Comparison of ENCODE assay signal across 8 cellular contexts in the genomic region with DNA sequence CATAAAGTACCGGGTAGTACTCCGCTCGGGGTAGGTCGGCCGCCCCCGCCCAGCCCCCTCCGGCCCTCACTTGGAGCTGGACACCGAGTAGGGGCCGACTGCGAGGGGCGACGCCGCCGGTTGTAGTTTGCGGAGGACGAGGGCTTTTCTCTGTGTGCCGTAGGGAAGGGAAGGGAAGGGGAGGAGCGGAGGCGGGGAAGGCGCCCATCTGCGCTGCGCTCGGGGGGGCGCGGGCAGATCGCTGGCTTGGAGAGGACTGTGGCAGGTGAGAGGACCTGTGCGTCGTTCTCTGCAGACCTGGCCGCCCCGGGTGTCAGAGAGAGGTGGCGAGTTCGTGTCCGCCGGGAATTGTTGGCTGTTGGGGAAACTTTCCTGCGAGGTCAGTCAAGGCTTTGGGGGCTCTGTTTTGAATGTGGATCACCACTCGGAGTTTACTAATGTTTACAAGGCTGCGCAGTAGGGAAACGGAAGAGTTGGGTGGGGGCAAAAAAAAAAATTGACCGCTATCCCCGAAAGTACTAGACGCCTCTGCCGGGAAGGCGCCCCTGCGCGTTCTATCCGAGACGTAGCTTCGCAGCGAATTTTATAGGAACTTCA. TPM values are rescaled to one million over a fixed set of nuclear protein-coding genes. Genes with fewer than 3 reads are reported as not detected.
A peak's percentile ranks its signal among the peaks of the same experiment; 100 is the strongest.
DNase-seq lines count a peak whose midpoint lies in the region; ATAC-seq, FAIRE-seq and TF ChIP-seq lines count a peak whose summit lies in the region.

No MANE protein-coding gene starts in this region.

- H3K4me1 ChIP-seq in H9 (ENCODE audit: insufficient read depth, low read length), result no peaks in the 10 kb centered on the region
- peaks cover 20% of the 10 kb centered on the region for H3K4me1 ChIP-seq in astrocyte (ENCODE audit: insufficient read depth, low read length)
- peaks cover 2% of the 10 kb centered on the region; the same call in 1 of the 2 replicates for H3K4me1 ChIP-seq in iPS DF 6.9 (ENCODE audit: control insufficient read depth, insufficient read depth, low read length)
- peaks cover 21 to 27% (median 21%) of the 10 kb centered on the region in 3 donors for H3K4me1 ChIP-seq in skeletal muscle tissue (ENCODE audit: control insufficient read depth in 3 of 3, insufficient read depth in 3 of 3, low read length in 3 of 3)

- H2BK12ac ChIP-seq in H9 (ENCODE audit: insufficient read length, low read depth, low read length), result no peak overlapping the region

- H2BK20ac ChIP-seq in H9 (ENCODE audit: low read depth, low read length, poor library complexity, severe bottlenecking), result no peak overlapping the region

- no peak overlapping the region for H2AK5ac ChIP-seq in H9 (ENCODE audit: insufficient read length, low read length)

- H3K9me3 Mint-ChIP-seq in H9, result peaks cover 0 to 2% of the 10 kb centered on the region in 2 experiments; a peak in 2 of 5 replicates
- no peaks in the 10 kb centered on the region for H3K9me3 Mint-ChIP-seq in astrocyte (ENCODE audit: unreplicated experiment)

- H3K27ac ChIP-seq in H9 (ENCODE audit: insufficient read length, low read depth, low read length) (no peak overlapping the region), astrocyte (ENCODE audit: low read depth, low read length) (peak overlapping the region; percentile 99), iPS DF 6.9 (ENCODE audit: low read length) (no peak overlapping the region), skeletal muscle tissue (ENCODE audit: low read depth, low read length) (peak overlapping the region; percentile 98)

- peak overlapping the region; percentile 59; the same call in 1 of the 2 replicates for H3K14ac ChIP-seq in H9 (ENCODE audit: insufficient read depth, low read length)

- H3K36me3 ChIP-seq in astrocyte (ENCODE audit: insufficient read depth, low read length) (peaks cover 2% of the 10 kb centered on the region), iPS DF 6.9 (ENCODE audit: control insufficient read depth, insufficient read depth, low read length) (peaks cover 7% of the 10 kb centered on the region), skeletal muscle tissue (ENCODE audit: control insufficient read depth in 3 of 3, insufficient read depth in 3 of 3, low read length in 3 of 3) (peaks cover 6 to 8% (median 8%) of the 10 kb centered on the region in 3 donors)

- no peak overlapping the region for H4K91ac ChIP-seq in H9 (ENCODE audit: insufficient read length, low read depth, low read length)

- no peak overlapping the region for H3K56ac ChIP-seq in H9 (ENCODE audit: insufficient read length, low read depth, low read length)

- TF ChIP-seq CTCF in AG04449 (IDR thresholded peaks at IDR 0.05; ENCODE audit: insufficient read depth, low read length, missing control alignments), result no peak
- TF ChIP-seq CTCF in H9 (conservative IDR thresholded peaks at IDR 0.05), result no peak
- TF ChIP-seq CTCF in astrocyte (IDR thresholded peaks at IDR 0.05; ENCODE audit: insufficient read depth, low read depth, low read length), result no peak

- FAIRE-seq in RCC 7860 (lab: Jason Lieb, UNC) (no peak), astrocyte (lab: Jason Lieb, UNC) (no peak)

- POLR2A ChIA-PET in AG04449 (lab: Yijun Ruan, JAX), result interaction anchor here (0.5 to 1.6 kb wide), 32 partner anchors 9 to 731 kb away, joined by 3 to 19 read pairs (median 4); partner anchors contain the start of gene CARS2

- H3K9me3 ChIP-seq in H9 (ENCODE audit: control insufficient read depth, low read depth, low read length) (no peaks in the 10 kb centered on the region), astrocyte (ENCODE audit: insufficient read depth, low read depth, low read length) (no peaks in the 10 kb centered on the region), iPS DF 6.9 (ENCODE audit: control insufficient read depth, insufficient read depth, low read length) (no peaks in the 10 kb centered on the region), skeletal muscle tissue (ENCODE audit: control insufficient read depth in 3 of 3, low read length in 3 of 3) (no peaks in the 10 kb centered on the region)

- peak overlapping the region; percentile 92 for H3K4me3 ChIP-seq in AG04449 (ENCODE audit: low read depth, low read length)
- H3K4me3 ChIP-seq in astrocyte (ENCODE audit: insufficient read depth, low read depth, low read length), result peak overlapping the region; percentile 79
- peak overlapping the region; percentile 99 for H3K4me3 ChIP-seq in iPS DF 6.9 (ENCODE audit: low read length)
- peak overlapping the region; percentile 81 to 99 (median 99) for H3K4me3 ChIP-seq in skeletal muscle tissue (ENCODE audit: low read length in 3 of 3)

- peaks cover 35% of the 10 kb centered on the region; the same call in 1 of the 2 replicates for H3K79me2 ChIP-seq in H9 (ENCODE audit: insufficient read depth, low read length)
- peaks cover 60% of the 10 kb centered on the region for H3K79me2 ChIP-seq in astrocyte (ENCODE audit: insufficient read depth, low read length)

- H3K36me3 Mint-ChIP-seq in H9 (ENCODE audit: insufficient read depth in 1 of 3, low read depth in 3 of 3) (peaks cover 8 to 12% (median 9%) of the 10 kb centered on the region in 3 experiments; a peak in 6 of 7 replicates), astrocyte (ENCODE audit: low read depth, unreplicated experiment) (no peaks in the 10 kb centered on the region)

- H3K27me3 Mint-ChIP-seq in H9 (ENCODE audit: low read depth) (no peaks in the 10 kb centered on the region; the same call in 1 of the 2 replicates), astrocyte (ENCODE audit: low read depth, unreplicated experiment) (no peaks in the 10 kb centered on the region)

- H2BK120ac ChIP-seq in H9 (ENCODE audit: low read depth, low read length, poor library complexity, severe bottlenecking), result no peak overlapping the region

- no peak overlapping the region for H4K5ac ChIP-seq in H9 (ENCODE audit: insufficient read length, low read depth, low read length)

- H3K4me2 ChIP-seq in H9 (ENCODE audit: insufficient read depth, insufficient read length, low read length) (peak overlapping the region; percentile 68), astrocyte (ENCODE audit: low read length) (peak overlapping the region; percentile 98)

- no peak overlapping the region for H2BK15ac ChIP-seq in H9 (ENCODE audit: low read depth, low read length)

- H3T11ph ChIP-seq in H9 (ENCODE audit: low read length), result no peak overlapping the region

- CTCF ChIA-PET in AG04449 (lab: Yijun Ruan, JAX), result no interaction called here

- H2BK5ac ChIP-seq in H9 (ENCODE audit: insufficient read length, low read length), result no peak overlapping the region

- peaks cover 22 to 24% of the 10 kb centered on the region in 2 experiments for H3K4me1 Mint-ChIP-seq in H9
- H3K4me1 Mint-ChIP-seq in astrocyte (ENCODE audit: low read depth, unreplicated experiment), result peaks cover 6% of the 10 kb centered on the region

- peak overlapping the region; percentile 38 for H3K18ac ChIP-seq in H9 (ENCODE audit: insufficient read length, low read depth, low read length)

- H3K27me3 ChIP-seq in H9 (ENCODE audit: insufficient read depth, low read length) (no peaks in the 10 kb centered on the region), astrocyte (ENCODE audit: insufficient read depth, low read length) (no peaks in the 10 kb centered on the region), iPS DF 6.9 (ENCODE audit: control insufficient read depth, insufficient read depth, low read length) (no peaks in the 10 kb centered on the region), skeletal muscle tissue (ENCODE audit: control insufficient read depth in 3 of 3, insufficient read depth in 3 of 3, low read length in 3 of 3) (no peaks in the 10 kb centered on the region)

- WGBS in H9 (ENCODE audit: extremely low coverage, insufficient read length, low lambda C conversion rate), result no CpG with 5 or more reads among the region's 49 CpGs
- WGBS in iPS DF 6.9 (ENCODE audit: insufficient coverage, insufficient read length), result no CpG with 5 or more reads among the region's 49 CpGs

- H2AFZ ChIP-seq in H9 (ENCODE audit: low read length) (no peak overlapping the region), astrocyte (ENCODE audit: low read depth, low read length) (no peak overlapping the region)

- no peaks in the 10 kb centered on the region for H4K20me1 ChIP-seq in H9 (ENCODE audit: control insufficient read depth, insufficient read depth, insufficient read length)
- peaks cover 37% of the 10 kb centered on the region for H4K20me1 ChIP-seq in astrocyte (ENCODE audit: insufficient read depth, low read length)

- no peak for ATAC-seq in HG02678 (IDR thresholded peaks at IDR 0.05; ENCODE audit: unreplicated experiment)
- no peak for ATAC-seq in HG03565 (IDR thresholded peaks at IDR 0.05; ENCODE audit: unreplicated experiment)

- H3K4me3 Mint-ChIP-seq in H9 (peak overlapping the region; percentile 94 to 97), astrocyte (ENCODE audit: unreplicated experiment) (peak overlapping the region; percentile 96)

- H3K27ac Mint-ChIP-seq in H9 (peak overlapping the region; percentile 96 to 99 (median 96)), astrocyte (ENCODE audit: unreplicated experiment) (peak overlapping the region; percentile 96)

- H3K9ac ChIP-seq in H9 (ENCODE audit: extremely low read depth, insufficient read length, low read length) (peak overlapping the region; percentile 83), astrocyte (ENCODE audit: low read length) (peak overlapping the region; percentile 98), skeletal muscle tissue (ENCODE audit: low read depth in 1 of 3, low read length in 3 of 3) (peak overlapping the region; percentile 84 to 100 (median 98))

- peaks cover 3% of the 10 kb centered on the region for H3K79me1 ChIP-seq in H9 (ENCODE audit: insufficient read depth, low read depth, low read length, poor library complexity, severe bottlenecking)

- peaks cover 4% of the 10 kb centered on the region for H3K23me2 ChIP-seq in H9 (ENCODE audit: insufficient read length, low read depth, low read length, poor library complexity, severe bottlenecking)

- DNase-seq in AG04449 (ENCODE audit: low read depth, low spot score) (no peak), H9 (peak; percentile 63), RCC 7860 (ENCODE audit: low spot score) (peak; percentile 6), astrocyte (ENCODE audit: low read depth) (no peak), iPS DF 6.9 (ENCODE audit: low read depth, low spot score) (no peak)

- H3K4ac ChIP-seq in H9 (ENCODE audit: low read depth, low read length), result no peak overlapping the region

- H4K8ac ChIP-seq in H9 (replicated peaks; ENCODE audit: insufficient read length, low read depth, low read length), result no peak overlapping the region

- H3K23ac ChIP-seq in H9 (ENCODE audit: insufficient read length, low read depth, low read length), result no peak overlapping the region

RNA-seq across cellular contexts. Expression of gene ING1, which starts 1.4 kb away (rescaled TPM):
- total RNA-seq in H9 (2021) (17.3 and 18.7 TPM in 2 replicates), astrocyte (10.0 and 11.8 TPM in 2 replicates), skeletal muscle tissue (7.8 TPM)

RNA-seq across cellular contexts. Expression of gene CARS2, which starts 9.0 kb away (rescaled TPM):
- total RNA-seq in H9 (2021), result 41.9 and 46.3 TPM in 2 replicates
- total RNA-seq in astrocyte, result 44.1 and 51.4 TPM in 2 replicates
- 74.6 TPM for total RNA-seq in skeletal muscle tissue

Comparison
In these comparisons a context has a peak if more than half of its experiments do, and no peak if none do; other contexts are left out.
1. DNase-seq: peak in H9 (single experiment) and RCC 7860 (single experiment); none in AG04449 (single experiment), astrocyte (single experiment) and iPS DF 6.9 (single experiment).
2. H3K27ac ChIP-seq: peak in astrocyte (single experiment) and skeletal muscle tissue (single experiment); none in H9 (single experiment) and iPS DF 6.9 (single experiment).
3. Peak in every context shown above with its lines, with median percentiles within 50 percentile points of each other: H3K4me3 ChIP-seq and H3K9ac ChIP-seq.